Comparison of ENCODE assay signal across 21 cellular contexts in genomic region chr3:188448813-188449212, GRCh38.
"Had no signal": no experiment of that assay in that cellular context is flagged by ENCODE, and none has a peak within 500 bp of the region (broad histone marks: within the 10 kb centered on the region; RNA-seq: fewer than 3 reads in every experiment).

No MANE protein-coding gene starts in this region.

- H3K27ac Mint-ChIP-seq: naive thymus-derived CD4-positive, alpha-beta T cell; nephron progenitor cell had no signal

- ATAC-seq: foreskin keratinocyte; heart left ventricle; naive thymus-derived CD4-positive, alpha-beta T cell; right lobe of liver had no signal

- H3K27me3 Mint-ChIP-seq: naive thymus-derived CD4-positive, alpha-beta T cell had no signal

- H3K4me1 ChIP-seq: colonic mucosa, foreskin keratinocyte, parathyroid adenoma, prostate gland, right lobe of liver, upper lobe of left lung, uterus had no signal

- H3K4me3 ChIP-seq: colonic mucosa, heart left ventricle, prostate gland, right lobe of liver, spleen, tibial artery, upper lobe of left lung, uterus had no signal

- H3K9me3 ChIP-seq: colonic mucosa, prostate gland, right lobe of liver, tibial artery, upper lobe of left lung, uterus had no signal

- DNase-seq: colonic mucosa; dermis blood vessel endothelial cell; erythroblast; foreskin keratinocyte; heart left ventricle; hippocampal formation; mesendoderm; naive thymus-derived CD4-positive, alpha-beta T cell; nephron progenitor cell; retina; right lobe of liver; spleen; stimulated activated CD4-positive, alpha-beta T cell treated with anti-CD3 and anti-CD28 coated beads, Interleukin-15, amount 100 ng/mL, for 24 hours; stimulated activated CD4-positive, alpha-beta T cell treated with anti-CD3 and anti-CD28 coated beads, Interleukin-1b, Interleukin-23, amount 100 ng/mL, for 48 hours; stimulated activated CD4-positive, alpha-beta T cell treated with anti-CD3 and anti-CD28 coated beads, Interleukin-4, amount 100 ng/mL, for 24 hours; stimulated activated naive CD4-positive, alpha-beta T cell; tibial artery; upper lobe of left lung; uterus had no signal

- H3K27me3 ChIP-seq: colonic mucosa, foreskin keratinocyte, heart left ventricle, right lobe of liver, spleen, tibial artery, upper lobe of left lung, uterus had no signal

- H3K4me3 Mint-ChIP-seq: naive thymus-derived CD4-positive, alpha-beta T cell; nephron progenitor cell had no signal

- H2AFZ ChIP-seq: parathyroid adenoma had no signal

- H3K79me2 ChIP-seq: parathyroid adenoma had no signal

- H3K27ac ChIP-seq: colonic mucosa, foreskin keratinocyte, heart left ventricle, parathyroid adenoma, prostate gland, right lobe of liver, spleen, tibial artery, upper lobe of left lung, uterus had no signal

- H3K36me3 ChIP-seq: colonic mucosa, heart left ventricle, prostate gland, right lobe of liver, spleen, tibial artery, upper lobe of left lung, uterus had no signal

- H3K9ac ChIP-seq: parathyroid adenoma had no signal
